Comparison of ENCODE assay signal across 22 cellular contexts in the genomic region with DNA sequence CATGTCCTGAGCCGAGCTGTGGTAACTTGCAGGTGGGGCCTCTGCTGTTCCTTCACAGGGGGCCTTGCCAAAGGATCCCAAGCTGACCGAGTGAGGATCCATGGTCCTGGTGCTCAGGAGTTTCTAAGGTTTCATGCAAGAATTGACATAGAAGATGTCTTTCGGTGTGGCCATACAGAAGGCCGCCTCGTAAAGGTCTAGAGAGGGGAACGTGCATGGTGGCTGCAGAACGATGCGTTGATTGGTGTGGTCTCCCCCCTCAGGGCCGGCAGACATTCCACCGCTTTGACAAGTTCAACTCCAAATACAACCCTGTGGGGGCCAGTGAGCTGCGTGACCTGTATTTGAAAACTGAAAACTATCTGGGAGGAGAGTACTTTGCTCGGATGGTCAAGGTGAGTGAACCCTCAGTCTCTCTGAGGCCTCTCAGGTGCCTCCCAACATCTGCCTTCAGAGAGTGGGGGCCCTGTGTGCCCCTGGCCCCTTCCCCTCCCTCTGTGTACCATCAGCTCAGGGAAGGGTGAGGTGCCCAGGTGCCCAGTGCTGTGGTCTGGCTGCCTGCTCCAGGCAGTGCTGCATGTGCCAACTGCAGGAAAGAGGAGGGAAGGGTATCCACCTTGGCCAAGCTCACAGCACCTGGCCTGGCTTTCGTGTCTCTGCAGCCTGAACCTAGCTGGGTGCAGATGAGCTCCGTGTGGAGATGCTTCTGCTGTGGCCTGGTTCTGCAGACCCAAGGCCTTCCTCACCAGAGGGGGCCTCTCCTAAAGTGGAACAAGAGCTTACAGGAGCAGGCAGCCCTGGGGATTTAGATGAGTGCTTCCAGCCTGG. TPM values are rescaled to one million over a fixed set of nuclear protein-coding genes. Genes with fewer than 3 reads are reported as not detected.
A peak's percentile ranks its signal among the peaks of the same experiment; 100 is the strongest.
DNase-seq lines count a peak whose midpoint lies in the region; ATAC-seq, FAIRE-seq and TF ChIP-seq lines count a peak whose summit lies in the region.
"Had no signal": no experiment of that assay in that cellular context is flagged by ENCODE, and none has a peak within 500 bp of the region (broad histone marks: within the 10 kb centered on the region; RNA-seq: fewer than 3 reads in every experiment).

No MANE protein-coding gene starts in this region.

- H4K20me1 ChIP-seq in HepG2 (ENCODE audit: insufficient read depth, low read length) = no peaks in the 10 kb centered on the region

- H3K27ac Mint-ChIP-seq in neural crest cell (ENCODE audit: unreplicated experiment) (peak overlapping the region; percentile 85), glutamatergic neuron (ENCODE audit: unreplicated experiment) (no peak overlapping the region)
- H3K27ac Mint-ChIP-seq: stimulated activated naive CD8-positive, alpha-beta T cell treated with anti-CD3 and anti-CD28 coated beads, Interleukin-15, Interleukin-2, amounts not matched to agents 100 ng/mL and 50 ng/mL, for 24 hours had no signal

- no peaks in the 10 kb centered on the region for H3K79me2 ChIP-seq in HepG2 (ENCODE audit: insufficient read depth, low read length)

- TF ChIP-seq POLR2A in right lobe of liver (IDR thresholded peaks at IDR 0.05) (no peak), HepG2 (IDR thresholded peaks at IDR 0.05; ENCODE audit: insufficient read depth in 1 of 2, low read depth in 2 of 2, low read length in 2 of 2) (no peak)

- no peaks in the 10 kb centered on the region for H3K9me3 ChIP-seq in right lobe of liver
- H3K9me3 ChIP-seq in HepG2 (ENCODE audit: low read length) = no peaks in the 10 kb centered on the region
- no peaks in the 10 kb centered on the region for H3K9me3 ChIP-seq in colonic mucosa
- no peaks in the 10 kb centered on the region for H3K9me3 ChIP-seq in effector memory CD4-positive, alpha-beta T cell (ENCODE audit: control insufficient read depth, low read length)
- H3K9me3 ChIP-seq: left lung had no signal

- CTCF ChIA-PET in HepG2 (lab: Yijun Ruan, JAX; ENCODE audit: low intra/inter-chr PET ratio, low total read pairs) = no interaction called here

- no TSS peak for BruUV-seq in HepG2 (replicated peaks; lab: Mats Ljungman, UMichigan)

- TF ChIP-seq CTCF in right lobe of liver (IDR thresholded peaks at IDR 0.05) (no peak), HepG2 (CRISPR knock-in tag; IDR thresholded peaks at IDR 0.05) (no peak), colonic mucosa (IDR thresholded peaks at IDR 0.05) (no peak), neural crest cell (conservative IDR thresholded peaks at IDR 0.05) (no peak), glutamatergic neuron (IDR thresholded peaks at IDR 0.05; ENCODE audit: partially characterized antibody, unreplicated experiment) (no peak)

- no peaks in the 10 kb centered on the region for H3K36me3 ChIP-seq in right lobe of liver
- H3K36me3 ChIP-seq in HepG2 (replicated peaks in 1 of 2; ENCODE audit: control insufficient read depth in 1 of 2, insufficient read depth in 2 of 2, low read length in 2 of 2) = no peaks in the 10 kb centered on the region
- H3K36me3 ChIP-seq in colonic mucosa = no peaks in the 10 kb centered on the region
- peaks cover 84% of the 10 kb centered on the region for H3K36me3 ChIP-seq in effector memory CD4-positive, alpha-beta T cell (ENCODE audit: control insufficient read depth, insufficient read depth, low read length)

- WGBS in right lobe of liver (ENCODE audit: insufficient coverage, low coverage, low lambda C conversion rate, missing lambda C conversion rate) = 73% methylated on average over 2 of the region's 14 CpGs
- WGBS in HepG2 (ENCODE audit: low lambda C conversion rate) = 73% methylated on average over 10 of the region's 14 CpGs

- H3K27me3 Mint-ChIP-seq in neural crest cell (ENCODE audit: low read depth) (no peaks in the 10 kb centered on the region), glutamatergic neuron (ENCODE audit: unreplicated experiment) (peaks cover 4% of the 10 kb centered on the region)
- H3K27me3 Mint-ChIP-seq: activated naive CD8-positive, alpha-beta T cell; stimulated activated naive CD8-positive, alpha-beta T cell treated with anti-CD3 and anti-CD28 coated beads, Interleukin-15, Interleukin-2, amounts not matched to agents 100 ng/mL and 50 ng/mL, for 24 hours had no signal

- H3K9ac ChIP-seq in HepG2 (ENCODE audit: insufficient read depth, low read depth, low read length) (no peak overlapping the region), colonic mucosa (ENCODE audit: low read depth in 2 of 2, low read length in 2 of 2) (no peak overlapping the region)

- intact Hi-C loops in right lobe of liver (cut with DNase I) (no loop called here), HepG2 (cut with micrococcal nuclease; ENCODE audit: unreplicated experiment) (no loop called here), colonic mucosa (cut with DNase I) (no loop called here)

- H3K4me1 ChIP-seq in right lobe of liver (peaks cover 0 to 4% (median 0%) of the 10 kb centered on the region in 4 donors), HepG2 (ENCODE audit: insufficient read depth, low read length) (peaks cover 13% of the 10 kb centered on the region), colonic mucosa (no peaks in the 10 kb centered on the region)
- H3K4me1 ChIP-seq in effector memory CD4-positive, alpha-beta T cell (ENCODE audit: control insufficient read depth, insufficient read depth, low read length, poor library complexity, severe bottlenecking) = no peaks in the 10 kb centered on the region

- POLR2A ChIA-PET in HepG2 (lab: Yijun Ruan, JAX) = no interaction called here

- ATAC-seq in right lobe of liver (no peak), HepG2 (no peak)
- ATAC-seq: left lung, SK-N-SH treated with all-trans-retinoic acid at 6 μM for 48 hours had no signal

- no peak overlapping the region for H2AFZ ChIP-seq in HepG2 (ENCODE audit: low read length)
- H2AFZ ChIP-seq: PC-9 had no signal

- H3K27me3 ChIP-seq in right lobe of liver (no peaks in the 10 kb centered on the region), HepG2 (ENCODE audit: control insufficient read depth in 1 of 2, insufficient read depth in 2 of 2, low read length in 2 of 2) (no peaks in the 10 kb centered on the region), colonic mucosa (no peaks in the 10 kb centered on the region)
- H3K27me3 ChIP-seq in effector memory CD4-positive, alpha-beta T cell (replicated peaks; ENCODE audit: control insufficient read depth, insufficient read depth, low read length, poor library complexity, severe bottlenecking) = no peaks in the 10 kb centered on the region
- H3K27me3 ChIP-seq: left lung had no signal

- TF ChIP-seq EP300 in HepG2 (IDR thresholded peaks at IDR 0.05; ENCODE audit: low read depth in 2 of 2, low read length in 2 of 2) (no peak), HepG2 (CRISPR knock-in tag; IDR thresholded peaks at IDR 0.05; ENCODE audit: borderline replicate concordance) (no peak)

- no peak for TF ChIP-seq RAD21 in HepG2 (CRISPR knock-in tag; IDR thresholded peaks at IDR 0.05)

- no peak overlapping the region for H3K4me3 ChIP-seq in right lobe of liver
- no peak overlapping the region for H3K4me3 ChIP-seq in HepG2 (replicated peaks in 1 of 3; ENCODE audit: insufficient read depth in 1 of 3, low read depth in 2 of 3, low read length in 3 of 3)
- no peak overlapping the region for H3K4me3 ChIP-seq in colonic mucosa
- H3K4me3 ChIP-seq in effector memory CD4-positive, alpha-beta T cell (ENCODE audit: insufficient read depth, low read depth, low read length, poor library complexity, severe bottlenecking) = no peak overlapping the region
- H3K4me3 ChIP-seq: left lung, PC-9 had no signal

- DNase-seq in right lobe of liver = peak in 2 of 3 donors; percentile 3 to 42
- DNase-seq in HepG2 (ENCODE audit: low spot score) = no peak
- peak; percentile 15 for DNase-seq in colonic mucosa
- DNase-seq in neural crest cell (ENCODE audit: low read depth, low spot score) = no peak
- DNase-seq in ureter (ENCODE audit: low spot score) = peak; percentile 40
- no peak for DNase-seq in glutamatergic neuron
- DNase-seq in hepatic stellate cell (ENCODE audit: low spot score) = no peak
- no peak for DNase-seq in effector memory CD4-positive, alpha-beta T cell
- DNase-seq: aorta; DMS53; effector CD4-positive, alpha-beta T cell; left lung; NCI-H1436 treated with DMSO at 0.1 percent for 48 hours; NCI-H2081 treated with DMSO at 0.1 percent for 48 hours; NCI-H226; PC-9; stimulated activated CD4-positive, alpha-beta T cell treated with anti-CD3 and anti-CD28 coated beads, Interleukin-15, amount 100 ng/mL, for 24 hours; T-helper 2 cell had no signal

- H3K4me3 Mint-ChIP-seq in neural crest cell = no peak overlapping the region
- H3K4me3 Mint-ChIP-seq in glutamatergic neuron (ENCODE audit: unreplicated experiment) = no peak overlapping the region
- H3K4me3 Mint-ChIP-seq: activated naive CD8-positive, alpha-beta T cell; stimulated activated naive CD8-positive, alpha-beta T cell treated with anti-CD3 and anti-CD28 coated beads, Interleukin-15, Interleukin-2, amounts not matched to agents 100 ng/mL and 50 ng/mL, for 24 hours had no signal

- peaks cover 3% of the 10 kb centered on the region for H3K9me3 Mint-ChIP-seq in neural crest cell
- H3K9me3 Mint-ChIP-seq in glutamatergic neuron (ENCODE audit: unreplicated experiment) = no peaks in the 10 kb centered on the region
- H3K9me3 Mint-ChIP-seq: stimulated activated naive CD8-positive, alpha-beta T cell treated with anti-CD3 and anti-CD28 coated beads, Interleukin-15, Interleukin-2, amounts not matched to agents 100 ng/mL and 50 ng/mL, for 24 hours had no signal

- H3K36me3 Mint-ChIP-seq in neural crest cell (ENCODE audit: low read depth) (peaks cover 2% of the 10 kb centered on the region), glutamatergic neuron (ENCODE audit: unreplicated experiment) (peaks cover 12% of the 10 kb centered on the region)

- H3K4me2 ChIP-seq in HepG2 (ENCODE audit: low read depth, low read length) = no peak overlapping the region
- H3K4me2 ChIP-seq: PC-9 had no signal

- H3K27ac ChIP-seq in right lobe of liver = no peak overlapping the region
- H3K27ac ChIP-seq in HepG2 (ENCODE audit: extremely low read length, insufficient read depth, low read length) = no peak overlapping the region
- H3K27ac ChIP-seq in colonic mucosa = no peak overlapping the region
- H3K27ac ChIP-seq in effector memory CD4-positive, alpha-beta T cell (ENCODE audit: insufficient read depth, low read length, poor library complexity, severe bottlenecking) = no peak overlapping the region
- H3K27ac ChIP-seq: left lung, PC-9 had no signal

- in situ Hi-C loops in HepG2 (cut with HindIII; ENCODE audit: extremely low pct_ligation_motif_present, low pct_unique_long_range_greater_than_20kb) = no loop called here

- FAIRE-seq in HepG2 (lab: Jason Lieb, UNC) = no peak
- FAIRE-seq: bronchial epithelial cell had no signal

- peaks cover 17% of the 10 kb centered on the region for H3K4me1 Mint-ChIP-seq in neural crest cell
- no peaks in the 10 kb centered on the region for H3K4me1 Mint-ChIP-seq in glutamatergic neuron (ENCODE audit: low read depth, unreplicated experiment)

RNA-seq across cellular contexts. Expression of gene AMPD3, which starts 39.8 kb away (rescaled TPM):
- 1 to 10 TPM in 5 of 6 experiments, under 1 TPM in 1; 0.98 to 5.0 (median 1.8) TPM for total RNA-seq in right lobe of liver
- total RNA-seq in HepG2 (2016; rRNA removed; fragmentation: Illumina TruSeq; extraction: Trizol) = 0.31 and 0.33 TPM in 2 replicates
- 0.30 TPM in 1 of 2 replicates, not detected in the other for total RNA-seq in HepG2 (2016; cell fraction: cytosol; rRNA removed; fragmentation: Illumina TruSeq; extraction: Trizol; ENCODE audit: low read depth)
- 0.32 and 0.59 TPM in 2 replicates for total RNA-seq in HepG2 (2016; cell fraction: insoluble cytoplasmic fraction; rRNA removed; fragmentation: Illumina TruSeq; extraction: Trizol)
- 0.22 and 0.55 TPM in 2 replicates for total RNA-seq in HepG2 (2016; cell fraction: membrane; rRNA removed; fragmentation: Illumina TruSeq; extraction: Trizol)
- 0.50 and 0.75 TPM in 2 replicates for total RNA-seq in HepG2 (2016; cell fraction: nucleus; rRNA removed; fragmentation: Illumina TruSeq; extraction: Trizol)
- 1.3 and 2.3 TPM in 2 replicates for polyA plus RNA-seq in HepG2 (2011; rRNA removed)
- polyA plus RNA-seq in HepG2 (2011; cell fraction: cytosol; rRNA removed) = 1.3 TPM in 2 replicates
- polyA plus RNA-seq in HepG2 (2011; cell fraction: nucleus; rRNA removed) = 4.0 and 6.8 TPM in 2 replicates
- polyA plus RNA-seq in HepG2 (2012) = 0.68 and 0.98 TPM in 2 replicates
- not detected in 2 replicates for polyA plus RNA-seq in HepG2 (2016; cell fraction: cytosol; fragmentation: Illumina TruSeq; extraction: Trizol; ENCODE audit: low read depth)
- polyA plus RNA-seq in HepG2 (2016; cell fraction: insoluble cytoplasmic fraction; fragmentation: Illumina TruSeq; extraction: Trizol; ENCODE audit: low read depth) = 0.26 and 0.58 TPM in 2 replicates
- polyA plus RNA-seq in HepG2 (2016; cell fraction: membrane; fragmentation: Illumina TruSeq; extraction: Trizol; ENCODE audit: low read depth) = 0.08 and 0.31 TPM in 2 replicates
- polyA plus RNA-seq in HepG2 (2016; cell fraction: nucleus; fragmentation: Illumina TruSeq; extraction: Trizol; ENCODE audit: insufficient read depth, low read depth) = 0.57 and 0.97 TPM in 2 replicates
- 5.9 TPM in 2 replicates for polyA minus RNA-seq in HepG2 (2011; rRNA and poly(A)+ RNA removed; ENCODE audit: low replicate concordance)
- polyA minus RNA-seq in HepG2 (2011; cell fraction: cytosol; rRNA and poly(A)+ RNA removed) = 1.8 and 2.4 TPM in 2 replicates
- 7.9 and 9.4 TPM in 2 replicates for polyA minus RNA-seq in HepG2 (2011; cell fraction: nucleus; rRNA and poly(A)+ RNA removed)
- total RNA-seq in colonic mucosa = 1 to 10 TPM; 7.9 to 9.7 TPM
- 1.8 and 2.2 TPM in 2 replicates for total RNA-seq in neural crest cell
- 24.7 TPM for total RNA-seq in ureter
- total RNA-seq in glutamatergic neuron (ENCODE audit: unreplicated experiment) = 0.44 TPM

RNA-seq across cellular contexts. Expression of gene RNF141, which starts 46.1 kb away (rescaled TPM):
- total RNA-seq in right lobe of liver (10 to 100 TPM; 11.2 to 21.0 (median 15.1) TPM), HepG2 (2016; rRNA removed; fragmentation: Illumina TruSeq; extraction: Trizol) (22.4 and 34.8 TPM in 2 replicates), colonic mucosa (10 to 100 TPM; 24.0 to 39.3 TPM), neural crest cell (30.7 and 33.0 TPM in 2 replicates), ureter (44.6 TPM), glutamatergic neuron (ENCODE audit: unreplicated experiment) (14.2 TPM)
- total RNA-seq in HepG2 (2016; cell fraction: cytosol; rRNA removed; fragmentation: Illumina TruSeq; extraction: Trizol; ENCODE audit: low read depth) = 16.5 and 19.0 TPM in 2 replicates
- 22.0 and 33.1 TPM in 2 replicates for total RNA-seq in HepG2 (2016; cell fraction: insoluble cytoplasmic fraction; rRNA removed; fragmentation: Illumina TruSeq; extraction: Trizol)
- 47.5 and 47.9 TPM in 2 replicates for total RNA-seq in HepG2 (2016; cell fraction: membrane; rRNA removed; fragmentation: Illumina TruSeq; extraction: Trizol)
- 10.6 and 10.7 TPM in 2 replicates for total RNA-seq in HepG2 (2016; cell fraction: nucleus; rRNA removed; fragmentation: Illumina TruSeq; extraction: Trizol)
- polyA plus RNA-seq in HepG2 (2011; rRNA removed) = 6.8 and 9.3 TPM in 2 replicates
- 4.2 and 7.1 TPM in 2 replicates for polyA plus RNA-seq in HepG2 (2011; cell fraction: cytosol; rRNA removed)
- 1.7 and 2.8 TPM in 2 replicates for polyA plus RNA-seq in HepG2 (2011; cell fraction: nucleus; rRNA removed)
- 10.1 and 16.8 TPM in 2 replicates for polyA plus RNA-seq in HepG2 (2012)
- polyA plus RNA-seq in HepG2 (2016; cell fraction: cytosol; fragmentation: Illumina TruSeq; extraction: Trizol; ENCODE audit: low read depth) = 38.7 and 47.4 TPM in 2 replicates
- polyA plus RNA-seq in HepG2 (2016; cell fraction: insoluble cytoplasmic fraction; fragmentation: Illumina TruSeq; extraction: Trizol; ENCODE audit: low read depth) = 24.7 and 25.7 TPM in 2 replicates
- 33.5 and 35.6 TPM in 2 replicates for polyA plus RNA-seq in HepG2 (2016; cell fraction: membrane; fragmentation: Illumina TruSeq; extraction: Trizol; ENCODE audit: low read depth)
- 10.8 and 13.8 TPM in 2 replicates for polyA plus RNA-seq in HepG2 (2016; cell fraction: nucleus; fragmentation: Illumina TruSeq; extraction: Trizol; ENCODE audit: insufficient read depth, low read depth)
- polyA minus RNA-seq in HepG2 (2011; rRNA and poly(A)+ RNA removed; ENCODE audit: low replicate concordance) = 2.3 and 3.6 TPM in 2 replicates
- 5.2 and 5.4 TPM in 2 replicates for polyA minus RNA-seq in HepG2 (2011; cell fraction: cytosol; rRNA and poly(A)+ RNA removed)
- polyA minus RNA-seq in HepG2 (2011; cell fraction: nucleus; rRNA and poly(A)+ RNA removed) = 10.7 and 12.4 TPM in 2 replicates

Comparison
In these comparisons a context has a peak if more than half of its experiments do, and no peak if none do; other contexts are left out.
1. DNase-seq: peak in right lobe of liver (2 of 3), colonic mucosa (single experiment) and ureter (single experiment); none in HepG2 (single experiment), neural crest cell (single experiment), glutamatergic neuron (single experiment), hepatic stellate cell (single experiment) and effector memory CD4-positive, alpha-beta T cell (0 of 3).